ENCODE assay signal across 1 cellular context in the genomic region with DNA sequence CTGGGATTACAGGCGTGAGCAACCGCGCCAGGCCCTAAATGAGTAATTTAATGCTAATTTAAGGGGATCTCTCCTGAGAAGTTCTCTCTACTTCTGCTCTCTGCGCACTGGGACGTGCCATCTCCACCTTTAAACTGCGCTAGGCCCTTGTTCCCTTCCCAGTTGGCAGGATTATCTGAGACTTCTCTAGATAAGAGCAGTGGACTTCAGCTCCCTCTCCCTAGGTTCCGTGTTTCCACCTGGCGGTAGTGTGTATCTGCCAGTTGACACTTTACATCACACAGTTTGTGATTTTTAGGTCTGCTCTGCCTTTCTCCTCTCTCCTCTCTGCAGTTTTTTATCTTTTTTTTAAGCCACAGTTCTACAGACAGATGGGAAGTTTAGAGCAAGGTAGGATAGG.
TF ChIP-seq lines count a peak whose summit lies in the region.

No MANE protein-coding gene starts in this region.

TF ChIP-seq in HEK293, 187 proteins besides CTCF, POLR2A, EP300 and RAD21 (continued from another document):
- TF ChIP-seq AEBP2 (tag by site-specific recombination; IDR thresholded peaks at IDR 0.05; ENCODE audit: borderline replicate concordance), result no peak
- no peak for TF ChIP-seq ZNF416 (tag by site-specific recombination; IDR thresholded peaks at IDR 0.05)
- TF ChIP-seq ZNF140 (tag by site-specific recombination; IDR thresholded peaks at IDR 0.05), result no peak
TF ChIP-seq in HEK293: peak in this region for 1.
